Comparison of ENCODE assay signal across 8 cellular contexts in genomic region chr2:129979629-129980155, GRCh38. TPM values are rescaled to one million over a fixed set of nuclear protein-coding genes. Genes with fewer than 3 reads are reported as not detected.
A peak's percentile ranks its signal among the peaks of the same experiment; 100 is the strongest.
DNase-seq lines count a peak whose midpoint lies in the region; TF ChIP-seq lines count a peak whose summit lies in the region.
"Not testable (repeated sequence)": the region's sequence is repeated elsewhere in the genome, so short reads cannot be mapped to it uniquely, and the experiment has no call there.

RAB6C (plus strand) TSS chr2:129979666; CDS start chr2:129980116, 450 bp downstream.

- DNase-seq in DMS79 treated with DMSO at 0.1 percent for 48 hours (lab: John Stamatoyannopoulos, UW) = peak; percentile 18
- peak; percentile 43 for DNase-seq in KBM-7
- DNase-seq in anterior cingulate cortex (lab: John Stamatoyannopoulos, UW) = peak in 41 of 58 donors; percentile 11 to 69 (median 34)
- DNase-seq in foreskin fibroblast = peak; percentile 13 to 33
- peak; percentile 74 for DNase-seq in left kidney (ENCODE audit: low read depth, low spot score)
- peak; percentile 26 for DNase-seq in pons (ENCODE audit: low spot score)

- H3K27ac Mint-ChIP-seq in T-helper 1 cell treated with Interleukin-12 subunit alpha and Interleukin-12 subunit beta and Interleukin-4 antibody, amounts not matched to agents 30 μg/mL and 1 μg/mL, for 36 hours = not testable (repeated sequence)

- not testable (repeated sequence) for H3K9me3 Mint-ChIP-seq in T-helper 1 cell treated with Interleukin-12 subunit alpha and Interleukin-12 subunit beta and Interleukin-4 antibody, amounts not matched to agents 30 μg/mL and 1 μg/mL, for 36 hours

- in situ Hi-C loops in KBM-7 (cut with MboI; ENCODE audit: low pct_unique_long_range_greater_than_20kb, low sequenced_read_pairs) = not testable (repeated sequence)

- TF ChIP-seq CTCF in foreskin fibroblast (IDR thresholded peaks at IDR 0.05; ENCODE audit: low read depth, low read length) = not testable (repeated sequence)

- WGBS in urinary bladder = under 1% methylated on average over 54 of the region's 54 CpGs

- H3K4me3 Mint-ChIP-seq in T-helper 1 cell treated with Interleukin-12 subunit alpha and Interleukin-12 subunit beta and Interleukin-4 antibody, amounts not matched to agents 30 μg/mL and 1 μg/mL, for 36 hours = peak within 1 kb of the TSS; percentile 71

- H3K27ac ChIP-seq in urinary bladder (ENCODE audit: low read depth) = not testable (repeated sequence)

- peaks cover 52% of the 10 kb centered on the region for H3K27me3 Mint-ChIP-seq in T-helper 1 cell treated with Interleukin-12 subunit alpha and Interleukin-12 subunit beta and Interleukin-4 antibody, amounts not matched to agents 30 μg/mL and 1 μg/mL, for 36 hours (ENCODE audit: low read depth)

- H3K4me3 ChIP-seq in foreskin fibroblast (ENCODE audit: low read depth in 1 of 2, low read length in 2 of 2) = peak within 1 kb of the TSS; percentile 22 to 32
- H3K4me3 ChIP-seq in urinary bladder (ENCODE audit: low read depth, low read length) = peak within 1 kb of the TSS; percentile 35

- H3K36me3 ChIP-seq in urinary bladder (ENCODE audit: insufficient read depth) = not testable (repeated sequence)

- H3K4me1 ChIP-seq in urinary bladder (ENCODE audit: insufficient read depth) = not testable (repeated sequence)

- H3K36me3 Mint-ChIP-seq in T-helper 1 cell treated with Interleukin-12 subunit alpha and Interleukin-12 subunit beta and Interleukin-4 antibody, amounts not matched to agents 30 μg/mL and 1 μg/mL, for 36 hours (ENCODE audit: low read depth) = not testable (repeated sequence)

- not testable (repeated sequence) for H3K4me1 Mint-ChIP-seq in T-helper 1 cell treated with Interleukin-12 subunit alpha and Interleukin-12 subunit beta and Interleukin-4 antibody, amounts not matched to agents 30 μg/mL and 1 μg/mL, for 36 hours (ENCODE audit: low read depth)

RNA-seq across cellular contexts. Expression of gene RAB6C, which starts in this region (rescaled TPM):
- total RNA-seq in urinary bladder = 0.11 TPM
- polyA plus RNA-seq in urinary bladder = 0.08 TPM

Comparison
In these comparisons a context has a peak if more than half of its experiments do, and no peak if none do; other contexts are left out.
1. DNase-seq: peak in every context shown above with its lines; median percentile 74 in left kidney; 43 in KBM-7; 34 in anterior cingulate cortex; 26 in pons; 23 in foreskin fibroblast; 18 in DMS79 treated with DMSO at 0.1 percent for 48 hours.